In the genomic region with DNA sequence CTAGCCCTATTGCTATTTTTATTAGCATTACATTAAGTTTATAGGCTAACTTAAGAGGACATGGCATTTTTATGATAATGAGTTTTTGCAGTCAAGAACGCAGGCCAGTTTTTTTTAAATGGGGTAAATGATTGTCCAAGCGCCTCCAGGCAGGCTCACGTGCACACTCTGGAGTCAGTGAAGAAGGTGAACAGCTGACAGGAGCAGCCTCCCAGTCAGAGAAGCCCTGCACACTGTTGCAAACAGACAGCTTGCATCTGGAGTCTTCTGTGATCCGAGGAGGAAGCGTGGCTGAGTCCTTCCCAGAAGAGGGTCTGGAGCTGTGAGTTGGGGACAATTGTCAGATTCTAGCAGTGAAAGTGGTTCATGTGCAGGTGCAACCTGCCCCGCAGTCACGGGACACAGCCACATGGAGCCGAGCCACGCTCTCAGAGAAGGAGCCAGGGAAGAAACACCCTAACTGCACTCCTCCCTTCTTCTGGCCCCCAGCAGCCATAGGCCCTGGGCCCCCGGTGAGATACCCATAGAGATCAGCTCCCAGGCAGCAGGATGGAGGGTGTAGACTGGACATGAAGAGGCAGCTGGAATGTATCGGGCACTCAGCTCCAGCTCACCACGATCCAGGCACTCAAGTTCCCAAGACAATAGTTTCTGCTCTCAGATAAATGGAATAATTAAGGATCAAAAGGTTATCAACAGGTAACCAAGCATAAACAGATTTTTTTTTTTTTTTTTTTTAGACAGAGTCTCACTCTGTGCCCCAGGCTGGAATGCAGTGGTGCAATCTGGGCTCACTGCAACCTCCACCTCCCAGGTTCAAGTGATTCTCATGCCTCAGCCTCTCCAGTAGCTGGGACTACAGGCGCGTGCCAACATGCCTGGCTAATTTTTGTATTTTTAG, we compare ENCODE assay signal across 1 cellular context.
A peak's percentile ranks its signal among the peaks of the same experiment; 100 is the strongest.
TF ChIP-seq lines count a peak whose summit lies in the region.

No MANE protein-coding gene starts in this region.

TF ChIP-seq in HEK293, 187 proteins besides CTCF, POLR2A, EP300 and RAD21 (continued from another document and continues in another):
- TF ChIP-seq, protein P1, sequence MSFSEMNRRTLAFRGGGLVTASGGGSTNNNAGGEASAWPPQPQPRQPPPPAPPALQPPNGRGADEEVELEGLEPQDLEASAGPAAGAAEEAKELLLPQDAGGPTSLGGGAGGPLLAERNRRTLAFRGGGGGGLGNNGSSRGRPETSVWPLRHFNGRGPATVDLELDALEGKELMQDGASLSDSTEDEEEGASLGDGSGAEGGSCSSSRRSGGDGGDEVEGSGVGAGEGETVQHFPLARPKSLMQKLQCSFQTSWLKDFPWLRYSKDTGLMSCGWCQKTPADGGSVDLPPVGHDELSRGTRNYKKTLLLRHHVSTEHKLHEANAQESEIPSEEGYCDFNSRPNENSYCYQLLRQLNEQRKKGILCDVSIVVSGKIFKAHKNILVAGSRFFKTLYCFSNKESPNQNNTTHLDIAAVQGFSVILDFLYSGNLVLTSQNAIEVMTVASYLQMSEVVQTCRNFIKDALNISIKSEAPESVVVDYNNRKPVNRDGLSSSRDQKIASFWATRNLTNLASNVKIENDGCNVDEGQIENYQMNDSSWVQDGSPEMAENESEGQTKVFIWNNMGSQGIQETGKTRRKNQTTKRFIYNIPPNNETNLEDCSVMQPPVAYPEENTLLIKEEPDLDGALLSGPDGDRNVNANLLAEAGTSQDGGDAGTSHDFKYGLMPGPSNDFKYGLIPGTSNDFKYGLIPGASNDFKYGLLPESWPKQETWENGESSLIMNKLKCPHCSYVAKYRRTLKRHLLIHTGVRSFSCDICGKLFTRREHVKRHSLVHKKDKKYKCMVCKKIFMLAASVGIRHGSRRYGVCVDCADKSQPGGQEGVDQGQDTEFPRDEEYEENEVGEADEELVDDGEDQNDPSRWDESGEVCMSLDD (tag by site-specific recombination; IDR thresholded peaks at IDR 0.05) = no peak
- TF ChIP-seq ZNF404 (tag by site-specific recombination; IDR thresholded peaks at IDR 0.05) (no peak), SALL2 (tag by site-specific recombination; IDR thresholded peaks at IDR 0.05; ENCODE audit: borderline replicate concordance) (no peak), GLIS1 (tag by site-specific recombination; IDR thresholded peaks at IDR 0.05) (peak; percentile 84), KLF10 (tag by site-specific recombination; IDR thresholded peaks at IDR 0.05) (peak; percentile 67; the same call in 1 of the 2 replicates), ZNF585B (tag by site-specific recombination; IDR thresholded peaks at IDR 0.05) (peak; percentile 47), ZNF571 (tag by site-specific recombination; IDR thresholded peaks at IDR 0.05) (no peak), ZNF514 (tag by site-specific recombination; IDR thresholded peaks at IDR 0.05) (no peak), BCL11B (tag by site-specific recombination; IDR thresholded peaks at IDR 0.05; ENCODE audit: low read depth) (0 out of 2 replicates have a peak, but pooled peaks have one; percentile 16), ZNF10 (tag by site-specific recombination; IDR thresholded peaks at IDR 0.05) (peak; percentile 11; the same call in 1 of the 2 replicates), MEIS1 (CRISPR knock-in tag; IDR thresholded peaks at IDR 0.05; ENCODE audit: borderline replicate concordance) (no peak), KLF1 (tag by site-specific recombination; IDR thresholded peaks at IDR 0.05) (no peak), TRIM28 (IDR thresholded peaks at IDR 0.05; ENCODE audit: borderline replicate concordance, low read length) (peak; percentile 88), ZNF248 (tag by site-specific recombination; IDR thresholded peaks at IDR 0.05) (no peak), ZBTB17 (tag by site-specific recombination; IDR thresholded peaks at IDR 0.05) (peak; percentile 49; the same call in 1 of the 2 replicates), ZSCAN23 (tag by site-specific recombination; IDR thresholded peaks at IDR 0.05) (no peak), KLF8 (tag by site-specific recombination; IDR thresholded peaks at IDR 0.05) (no peak), ZNF266 (tag by site-specific recombination; IDR thresholded peaks at IDR 0.05; ENCODE audit: low read depth) (no peak), ZBTB48 (tag by site-specific recombination; IDR thresholded peaks at IDR 0.05) (no peak), ZBTB8A (tag by site-specific recombination; IDR thresholded peaks at IDR 0.05) (no peak; the same call in 1 of the 2 replicates), ZNF416 (tag by site-specific recombination; IDR thresholded peaks at IDR 0.05) (no peak), ZNF2 (tag by site-specific recombination; IDR thresholded peaks at IDR 0.05) (no peak), ZNF214 (tag by site-specific recombination; IDR thresholded peaks at IDR 0.05; ENCODE audit: borderline replicate concordance) (no peak), ZNF791 (tag by site-specific recombination; IDR thresholded peaks at IDR 0.05) (no peak), ZNF426 (tag by site-specific recombination; IDR thresholded peaks at IDR 0.05) (no peak), ZNF155 (tag by site-specific recombination; IDR thresholded peaks at IDR 0.05) (no peak), ZNF792 (tag by site-specific recombination; IDR thresholded peaks at IDR 0.05) (no peak), ZNF335 (tag by site-specific recombination; conservative IDR thresholded peaks at IDR 0.05) (no peak), ZFP3 (tag by site-specific recombination; IDR thresholded peaks at IDR 0.05; ENCODE audit: low read depth) (no peak), ZNF549 (tag by site-specific recombination; IDR thresholded peaks at IDR 0.05) (no peak), ZIC2 (tag by site-specific recombination; IDR thresholded peaks at IDR 0.05) (peak; percentile 69), ZNF174 (tag by site-specific recombination; IDR thresholded peaks at IDR 0.05) (no peak), ZNF670 (tag by site-specific recombination; IDR thresholded peaks at IDR 0.05; ENCODE audit: low read depth) (no peak), ZXDB (tag by site-specific recombination; IDR thresholded peaks at IDR 0.05) (0 out of 2 replicates have a peak, but pooled peaks have one; percentile 29), ZBTB7A (tag by site-specific recombination; IDR thresholded peaks at IDR 0.05; ENCODE audit: low read depth) (no peak)
- TF ChIP-seq, protein P2, sequence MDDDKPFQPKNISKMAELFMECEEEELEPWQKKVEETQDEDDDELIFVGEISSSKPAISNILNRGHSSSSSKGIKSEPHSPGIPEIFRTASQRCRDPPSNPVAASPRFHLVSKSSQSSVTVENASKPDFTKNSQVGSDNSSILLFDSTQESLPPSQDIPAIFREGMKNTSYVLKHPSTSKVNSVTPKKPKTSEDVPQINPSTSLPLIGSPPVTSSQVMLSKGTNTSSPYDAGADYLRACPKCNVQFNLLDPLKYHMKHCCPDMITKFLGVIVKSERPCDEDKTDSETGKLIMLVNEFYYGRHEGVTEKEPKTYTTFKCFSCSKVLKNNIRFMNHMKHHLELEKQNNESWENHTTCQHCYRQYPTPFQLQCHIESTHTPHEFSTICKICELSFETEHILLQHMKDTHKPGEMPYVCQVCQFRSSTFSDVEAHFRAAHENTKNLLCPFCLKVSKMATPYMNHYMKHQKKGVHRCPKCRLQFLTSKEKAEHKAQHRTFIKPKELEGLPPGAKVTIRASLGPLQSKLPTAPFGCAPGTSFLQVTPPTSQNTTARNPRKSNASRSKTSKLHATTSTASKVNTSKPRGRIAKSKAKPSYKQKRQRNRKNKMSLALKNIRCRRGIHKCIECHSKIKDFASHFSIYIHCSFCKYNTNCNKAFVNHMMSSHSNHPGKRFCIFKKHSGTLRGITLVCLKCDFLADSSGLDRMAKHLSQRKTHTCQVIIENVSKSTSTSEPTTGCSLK (tag by site-specific recombination; IDR thresholded peaks at IDR 0.05) = no peak
- TF ChIP-seq, protein P3, sequence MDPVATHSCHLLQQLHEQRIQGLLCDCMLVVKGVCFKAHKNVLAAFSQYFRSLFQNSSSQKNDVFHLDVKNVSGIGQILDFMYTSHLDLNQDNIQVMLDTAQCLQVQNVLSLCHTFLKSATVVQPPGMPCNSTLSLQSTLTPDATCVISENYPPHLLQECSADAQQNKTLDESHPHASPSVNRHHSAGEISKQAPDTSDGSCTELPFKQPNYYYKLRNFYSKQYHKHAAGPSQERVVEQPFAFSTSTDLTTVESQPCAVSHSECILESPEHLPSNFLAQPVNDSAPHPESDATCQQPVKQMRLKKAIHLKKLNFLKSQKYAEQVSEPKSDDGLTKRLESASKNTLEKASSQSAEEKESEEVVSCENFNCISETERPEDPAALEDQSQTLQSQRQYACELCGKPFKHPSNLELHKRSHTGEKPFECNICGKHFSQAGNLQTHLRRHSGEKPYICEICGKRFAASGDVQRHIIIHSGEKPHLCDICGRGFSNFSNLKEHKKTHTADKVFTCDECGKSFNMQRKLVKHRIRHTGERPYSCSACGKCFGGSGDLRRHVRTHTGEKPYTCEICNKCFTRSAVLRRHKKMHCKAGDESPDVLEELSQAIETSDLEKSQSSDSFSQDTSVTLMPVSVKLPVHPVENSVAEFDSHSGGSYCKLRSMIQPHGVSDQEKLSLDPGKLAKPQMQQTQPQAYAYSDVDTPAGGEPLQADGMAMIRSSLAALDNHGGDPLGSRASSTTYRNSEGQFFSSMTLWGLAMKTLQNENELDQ (tag by site-specific recombination; IDR thresholded peaks at IDR 0.05; ENCODE audit: low read depth) = no peak
- TF ChIP-seq, protein P4, sequence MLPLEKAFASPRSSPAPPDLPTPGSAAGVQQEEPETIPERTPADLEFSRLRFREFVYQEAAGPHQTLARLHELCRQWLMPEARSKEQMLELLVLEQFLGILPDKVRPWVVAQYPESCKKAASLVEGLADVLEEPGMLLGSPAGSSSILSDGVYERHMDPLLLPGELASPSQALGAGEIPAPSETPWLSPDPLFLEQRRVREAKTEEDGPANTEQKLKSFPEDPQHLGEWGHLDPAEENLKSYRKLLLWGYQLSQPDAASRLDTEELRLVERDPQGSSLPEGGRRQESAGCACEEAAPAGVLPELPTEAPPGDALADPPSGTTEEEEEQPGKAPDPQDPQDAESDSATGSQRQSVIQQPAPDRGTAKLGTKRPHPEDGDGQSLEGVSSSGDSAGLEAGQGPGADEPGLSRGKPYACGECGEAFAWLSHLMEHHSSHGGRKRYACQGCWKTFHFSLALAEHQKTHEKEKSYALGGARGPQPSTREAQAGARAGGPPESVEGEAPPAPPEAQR (tag by site-specific recombination; IDR thresholded peaks at IDR 0.05) = no peak
- TF ChIP-seq, protein P5, sequence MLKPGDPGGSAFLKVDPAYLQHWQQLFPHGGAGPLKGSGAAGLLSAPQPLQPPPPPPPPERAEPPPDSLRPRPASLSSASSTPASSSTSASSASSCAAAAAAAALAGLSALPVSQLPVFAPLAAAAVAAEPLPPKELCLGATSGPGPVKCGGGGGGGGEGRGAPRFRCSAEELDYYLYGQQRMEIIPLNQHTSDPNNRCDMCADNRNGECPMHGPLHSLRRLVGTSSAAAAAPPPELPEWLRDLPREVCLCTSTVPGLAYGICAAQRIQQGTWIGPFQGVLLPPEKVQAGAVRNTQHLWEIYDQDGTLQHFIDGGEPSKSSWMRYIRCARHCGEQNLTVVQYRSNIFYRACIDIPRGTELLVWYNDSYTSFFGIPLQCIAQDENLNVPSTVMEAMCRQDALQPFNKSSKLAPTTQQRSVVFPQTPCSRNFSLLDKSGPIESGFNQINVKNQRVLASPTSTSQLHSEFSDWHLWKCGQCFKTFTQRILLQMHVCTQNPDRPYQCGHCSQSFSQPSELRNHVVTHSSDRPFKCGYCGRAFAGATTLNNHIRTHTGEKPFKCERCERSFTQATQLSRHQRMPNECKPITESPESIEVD (tag by site-specific recombination; IDR thresholded peaks at IDR 0.05) = peak; percentile 93
- TF ChIP-seq, protein P6, sequence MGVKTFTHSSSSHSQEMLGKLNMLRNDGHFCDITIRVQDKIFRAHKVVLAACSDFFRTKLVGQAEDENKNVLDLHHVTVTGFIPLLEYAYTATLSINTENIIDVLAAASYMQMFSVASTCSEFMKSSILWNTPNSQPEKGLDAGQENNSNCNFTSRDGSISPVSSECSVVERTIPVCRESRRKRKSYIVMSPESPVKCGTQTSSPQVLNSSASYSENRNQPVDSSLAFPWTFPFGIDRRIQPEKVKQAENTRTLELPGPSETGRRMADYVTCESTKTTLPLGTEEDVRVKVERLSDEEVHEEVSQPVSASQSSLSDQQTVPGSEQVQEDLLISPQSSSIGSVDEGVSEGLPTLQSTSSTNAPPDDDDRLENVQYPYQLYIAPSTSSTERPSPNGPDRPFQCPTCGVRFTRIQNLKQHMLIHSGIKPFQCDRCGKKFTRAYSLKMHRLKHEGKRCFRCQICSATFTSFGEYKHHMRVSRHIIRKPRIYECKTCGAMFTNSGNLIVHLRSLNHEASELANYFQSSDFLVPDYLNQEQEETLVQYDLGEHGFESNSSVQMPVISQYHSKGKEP (tag by site-specific recombination; IDR thresholded peaks at IDR 0.05) = peak; percentile 86
- TF ChIP-seq, protein P7, sequence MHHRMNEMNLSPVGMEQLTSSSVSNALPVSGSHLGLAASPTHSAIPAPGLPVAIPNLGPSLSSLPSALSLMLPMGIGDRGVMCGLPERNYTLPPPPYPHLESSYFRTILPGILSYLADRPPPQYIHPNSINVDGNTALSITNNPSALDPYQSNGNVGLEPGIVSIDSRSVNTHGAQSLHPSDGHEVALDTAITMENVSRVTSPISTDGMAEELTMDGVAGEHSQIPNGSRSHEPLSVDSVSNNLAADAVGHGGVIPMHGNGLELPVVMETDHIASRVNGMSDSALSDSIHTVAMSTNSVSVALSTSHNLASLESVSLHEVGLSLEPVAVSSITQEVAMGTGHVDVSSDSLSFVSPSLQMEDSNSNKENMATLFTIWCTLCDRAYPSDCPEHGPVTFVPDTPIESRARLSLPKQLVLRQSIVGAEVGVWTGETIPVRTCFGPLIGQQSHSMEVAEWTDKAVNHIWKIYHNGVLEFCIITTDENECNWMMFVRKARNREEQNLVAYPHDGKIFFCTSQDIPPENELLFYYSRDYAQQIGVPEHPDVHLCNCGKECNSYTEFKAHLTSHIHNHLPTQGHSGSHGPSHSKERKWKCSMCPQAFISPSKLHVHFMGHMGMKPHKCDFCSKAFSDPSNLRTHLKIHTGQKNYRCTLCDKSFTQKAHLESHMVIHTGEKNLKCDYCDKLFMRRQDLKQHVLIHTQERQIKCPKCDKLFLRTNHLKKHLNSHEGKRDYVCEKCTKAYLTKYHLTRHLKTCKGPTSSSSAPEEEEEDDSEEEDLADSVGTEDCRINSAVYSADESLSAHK (tag by site-specific recombination; IDR thresholded peaks at IDR 0.05) = no peak
- TF ChIP-seq, protein P8, sequence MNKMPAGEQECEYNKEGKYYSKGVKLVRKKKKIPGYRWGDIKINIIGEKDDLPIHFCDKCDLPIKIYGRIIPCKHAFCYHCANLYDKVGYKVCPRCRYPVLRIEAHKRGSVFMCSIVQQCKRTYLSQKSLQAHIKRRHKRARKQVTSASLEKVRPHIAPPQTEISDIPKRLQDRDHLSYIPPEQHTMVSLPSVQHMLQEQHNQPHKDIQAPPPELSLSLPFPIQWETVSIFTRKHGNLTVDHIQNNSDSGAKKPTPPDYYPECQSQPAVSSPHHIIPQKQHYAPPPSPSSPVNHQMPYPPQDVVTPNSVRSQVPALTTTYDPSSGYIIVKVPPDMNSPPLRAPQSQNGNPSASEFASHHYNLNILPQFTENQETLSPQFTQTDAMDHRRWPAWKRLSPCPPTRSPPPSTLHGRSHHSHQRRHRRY (tag by site-specific recombination; IDR thresholded peaks at IDR 0.05) = no peak
- TF ChIP-seq, protein P9, sequence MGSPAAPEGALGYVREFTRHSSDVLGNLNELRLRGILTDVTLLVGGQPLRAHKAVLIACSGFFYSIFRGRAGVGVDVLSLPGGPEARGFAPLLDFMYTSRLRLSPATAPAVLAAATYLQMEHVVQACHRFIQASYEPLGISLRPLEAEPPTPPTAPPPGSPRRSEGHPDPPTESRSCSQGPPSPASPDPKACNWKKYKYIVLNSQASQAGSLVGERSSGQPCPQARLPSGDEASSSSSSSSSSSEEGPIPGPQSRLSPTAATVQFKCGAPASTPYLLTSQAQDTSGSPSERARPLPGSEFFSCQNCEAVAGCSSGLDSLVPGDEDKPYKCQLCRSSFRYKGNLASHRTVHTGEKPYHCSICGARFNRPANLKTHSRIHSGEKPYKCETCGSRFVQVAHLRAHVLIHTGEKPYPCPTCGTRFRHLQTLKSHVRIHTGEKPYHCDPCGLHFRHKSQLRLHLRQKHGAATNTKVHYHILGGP (tag by site-specific recombination; IDR thresholded peaks at IDR 0.05) = no peak
